ENCODE assay signal across 9 cellular contexts in the genomic region with DNA sequence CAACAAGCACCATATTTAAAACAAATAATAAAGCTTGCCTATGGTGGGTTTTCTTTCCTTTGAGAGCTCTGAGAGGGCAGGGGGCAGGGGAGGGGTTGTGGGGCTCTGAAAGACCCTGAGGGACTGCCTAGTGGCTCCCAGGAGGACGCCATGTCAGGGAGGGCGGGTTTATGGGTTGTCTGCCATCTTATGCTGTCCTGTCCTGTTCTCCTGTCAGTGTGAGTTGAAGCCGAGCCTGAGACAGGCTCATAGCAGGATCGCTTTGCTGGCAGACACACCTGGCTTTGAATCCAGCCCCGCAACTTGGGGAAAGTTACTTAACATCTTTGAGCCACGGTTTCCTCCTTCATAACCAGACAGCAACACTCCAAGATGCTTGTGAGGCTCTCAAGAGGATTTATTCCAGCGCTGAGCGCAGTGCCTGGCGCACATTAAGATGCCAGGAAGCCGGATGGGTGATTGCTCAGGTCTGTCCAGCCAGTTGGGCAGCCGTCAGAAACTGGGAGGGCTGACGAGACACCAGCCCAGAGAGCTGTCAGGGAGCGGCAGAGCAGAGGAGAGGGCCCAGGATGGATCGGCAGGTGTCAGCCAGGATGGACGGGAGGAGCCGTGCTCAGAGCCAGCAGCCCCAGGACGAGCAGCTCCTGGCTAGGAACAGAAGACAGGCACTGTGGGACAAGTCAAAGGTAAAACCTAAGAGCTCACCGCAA. TPM values are rescaled to one million over a fixed set of nuclear protein-coding genes. Genes with fewer than 3 reads are reported as not detected.
DNase-seq lines count a peak whose midpoint lies in the region; ATAC-seq and TF ChIP-seq lines count a peak whose summit lies in the region.
"Had no signal": no experiment of that assay in that cellular context is flagged by ENCODE, and none has a peak within 500 bp of the region (broad histone marks: within the 10 kb centered on the region; RNA-seq: fewer than 3 reads in every experiment).

No MANE protein-coding gene starts in this region.

- peaks cover 5% of the 10 kb centered on the region for H3K27me3 Mint-ChIP-seq in activated naive CD4-positive, alpha-beta T cell treated with anti-CD3 and anti-CD28 coated beads, Interleukin-2, amount 10 ng/mL, durations not matched to agents 7 days and 5 days
- no peaks in the 10 kb centered on the region for H3K27me3 Mint-ChIP-seq in central memory CD8-positive, alpha-beta T cell
- H3K27me3 Mint-ChIP-seq in naive B cell = no peaks in the 10 kb centered on the region

- H2AFZ ChIP-seq in OCI-LY7 (ENCODE audit: low read length) = no peak overlapping the region

- peak overlapping the region; percentile 70 for H3K27ac ChIP-seq in urinary bladder (ENCODE audit: low read depth)
- no peak overlapping the region for H3K27ac ChIP-seq in OCI-LY7 (ENCODE audit: low read depth, low read length, poor library complexity, severe bottlenecking)

- peaks cover 95% of the 10 kb centered on the region for H3K4me1 Mint-ChIP-seq in activated naive CD4-positive, alpha-beta T cell treated with anti-CD3 and anti-CD28 coated beads, Interleukin-2, amount 10 ng/mL, durations not matched to agents 7 days and 5 days
- peaks cover 76% of the 10 kb centered on the region for H3K4me1 Mint-ChIP-seq in central memory CD8-positive, alpha-beta T cell
- peaks cover 40 to 76% (median 59%) of the 10 kb centered on the region in 3 donors for H3K4me1 Mint-ChIP-seq in naive B cell

- 72% methylated on average over 18 of the region's 18 CpGs for WGBS in urinary bladder

- no peaks in the 10 kb centered on the region for H3K9me3 ChIP-seq in OCI-LY7 (ENCODE audit: low read length)

- H3K4me2 ChIP-seq in OCI-LY7 (ENCODE audit: low read length) = no peak overlapping the region

- no peaks in the 10 kb centered on the region for H4K20me1 ChIP-seq in OCI-LY7 (ENCODE audit: insufficient read depth, low read length)

- no peak for TF ChIP-seq CTCF in OCI-LY7 (conservative IDR thresholded peaks at IDR 0.05; ENCODE audit: low read length)

- H3K9me2 ChIP-seq in OCI-LY7 (ENCODE audit: insufficient read depth, low read length) = no peaks in the 10 kb centered on the region

- peak overlapping the region; percentile 87 for H3K4me3 Mint-ChIP-seq in activated naive CD4-positive, alpha-beta T cell treated with anti-CD3 and anti-CD28 coated beads, Interleukin-2, amount 10 ng/mL, durations not matched to agents 7 days and 5 days
- H3K4me3 Mint-ChIP-seq in central memory CD8-positive, alpha-beta T cell = peak overlapping the region; percentile 83
- peak overlapping the region in 7 of 8 donors; percentile 24 to 98 (median 87) for H3K4me3 Mint-ChIP-seq in naive B cell

- H3K79me2 ChIP-seq in OCI-LY7 (ENCODE audit: insufficient read depth, low read depth, low read length) = no peaks in the 10 kb centered on the region

- CTCF ChIA-PET in activated naive CD4-positive, alpha-beta T cell treated with anti-CD3 and anti-CD28 coated beads, Interleukin-2, amount 10 ng/mL, durations not matched to agents 7 days and 5 days (lab: Charles Lee) = interaction anchor here (1.4 to 1.8 kb wide), 2 partner anchors 40 to 44 kb away, joined by 5 to 6 read pairs; no protein-coding TSS in a partner anchor
- CTCF ChIA-PET in OCI-LY7 (lab: Charles Lee; ENCODE audit: unreplicated experiment) = no interaction called here

- no TSS peak for BruUV-seq in OCI-LY7 (replicated peaks; lab: Mats Ljungman, UMichigan)

- H3K36me3 ChIP-seq in urinary bladder (ENCODE audit: insufficient read depth) = no peaks in the 10 kb centered on the region
- H3K36me3 ChIP-seq in OCI-LY7 (ENCODE audit: insufficient read depth, low read length) = no peaks in the 10 kb centered on the region

- no peak for DNase-seq in activated naive CD4-positive, alpha-beta T cell treated with anti-CD3 and anti-CD28 coated beads, Interleukin-2, amount 10 ng/mL, durations not matched to agents 7 days and 5 days
- no peak for DNase-seq in activated naive CD4-positive, alpha-beta T cell treated with anti-CD3 and anti-CD28 coated beads, Interleukin-2, amount 50 U/mL, for 16 hours
- no peak for DNase-seq in central memory CD8-positive, alpha-beta T cell (ENCODE audit: low spot score in 2 of 2)
- DNase-seq in naive B cell = no peak
- no peak for DNase-seq in OCI-LY7 (ENCODE audit: low spot score)

- H3K36me3 Mint-ChIP-seq in activated naive CD4-positive, alpha-beta T cell treated with anti-CD3 and anti-CD28 coated beads, Interleukin-2, amount 10 ng/mL, durations not matched to agents 7 days and 5 days = peaks cover 35% of the 10 kb centered on the region
- H3K36me3 Mint-ChIP-seq in central memory CD8-positive, alpha-beta T cell (ENCODE audit: insufficient read depth) = peaks cover 44% of the 10 kb centered on the region
- no peaks in the 10 kb centered on the region for H3K36me3 Mint-ChIP-seq in naive B cell

- POLR2A ChIA-PET in OCI-LY7 (lab: Charles Lee) = no interaction called here

- peak overlapping the region; percentile 98 for H3K27ac Mint-ChIP-seq in activated naive CD4-positive, alpha-beta T cell treated with anti-CD3 and anti-CD28 coated beads, Interleukin-2, amount 10 ng/mL, durations not matched to agents 7 days and 5 days
- H3K27ac Mint-ChIP-seq in central memory CD8-positive, alpha-beta T cell (ENCODE audit: low read depth) = peak overlapping the region; percentile 99
- H3K27ac Mint-ChIP-seq in naive B cell = peak overlapping the region; percentile 67 to 98 (median 89)

- no peak for ATAC-seq in central memory CD8-positive, alpha-beta T cell (replicated peaks; ENCODE audit: extremely low read depth, poor library complexity, severe bottlenecking)
- ATAC-seq in naive B cell (ENCODE audit: low read depth in 2 of 2) (no peak), GM18519 (IDR thresholded peaks at IDR 0.05; ENCODE audit: low FRiP score, unreplicated experiment) (no peak), HG03442 (IDR thresholded peaks at IDR 0.05; ENCODE audit: unreplicated experiment) (no peak)
- ATAC-seq: HCT116 had no signal

- H3K4me3 ChIP-seq in urinary bladder (ENCODE audit: low read depth, low read length) = peak overlapping the region; percentile 26
- no peak overlapping the region for H3K4me3 ChIP-seq in OCI-LY7 (ENCODE audit: low read depth, low read length, poor library complexity, severe bottlenecking)

- no peaks in the 10 kb centered on the region for H3K9me3 Mint-ChIP-seq in activated naive CD4-positive, alpha-beta T cell treated with anti-CD3 and anti-CD28 coated beads, Interleukin-2, amount 10 ng/mL, durations not matched to agents 7 days and 5 days
- H3K9me3 Mint-ChIP-seq in central memory CD8-positive, alpha-beta T cell = peaks cover 6% of the 10 kb centered on the region
- H3K9me3 Mint-ChIP-seq in naive B cell = no peaks in the 10 kb centered on the region

- intact Hi-C loops in OCI-LY7 (cut with micrococcal nuclease; ENCODE audit: unreplicated experiment) = no loop called here

- H3K4me1 ChIP-seq in urinary bladder (ENCODE audit: insufficient read depth) (no peaks in the 10 kb centered on the region), OCI-LY7 (ENCODE audit: insufficient read depth, low read length, poor library complexity, severe bottlenecking) (no peaks in the 10 kb centered on the region)

RNA-seq across cellular contexts. Expression of gene C1QTNF9, which starts 36.8 kb away (rescaled TPM):
- polyA plus RNA-seq in naive B cell (ENCODE audit: low read depth in 6 of 6) = not detected
- 1.3 TPM for total RNA-seq in urinary bladder
- 0.76 TPM for polyA plus RNA-seq in urinary bladder
- total RNA-seq in OCI-LY7 (2014; rRNA removed; shearing (Covaris generic)) = not detected in 2 replicates
- not detected in 2 replicates for total RNA-seq in OCI-LY7 (2022)
